Comparison of ENCODE assay signal across 13 cellular contexts in the genomic region with DNA sequence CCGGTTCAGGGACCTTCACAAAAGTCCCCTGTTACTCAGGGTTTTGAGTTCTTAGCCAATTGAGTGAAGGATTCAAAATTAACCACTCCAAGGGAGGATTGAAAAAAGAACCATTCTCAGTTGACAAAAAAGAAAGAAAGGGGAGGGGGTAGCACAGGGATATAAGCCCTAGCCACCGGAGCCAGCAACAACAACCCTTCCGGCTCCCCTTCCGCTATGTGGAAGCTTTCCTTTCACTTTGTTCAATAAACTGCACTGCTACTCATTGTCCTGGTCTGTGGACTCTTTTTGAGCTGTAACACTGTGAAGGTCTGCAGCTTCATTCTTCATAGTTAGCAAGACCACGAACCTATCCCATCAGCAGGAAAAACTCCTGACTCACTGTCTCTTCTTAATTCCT.
DNase-seq lines count a peak whose midpoint lies in the region; ATAC-seq and TF ChIP-seq lines count a peak whose summit lies in the region.
"Had no signal": no experiment of that assay in that cellular context is flagged by ENCODE, and none has a peak within 500 bp of the region (broad histone marks: within the 10 kb centered on the region; RNA-seq: fewer than 3 reads in every experiment).

No MANE protein-coding gene starts in this region.

- H3K4me3 Mint-ChIP-seq in H9, result no peak overlapping the region
- H3K4me3 Mint-ChIP-seq in WTC11, result no peak overlapping the region
- H3K4me3 Mint-ChIP-seq: CD4-positive, CD25-positive, alpha-beta regulatory T cell had no signal

- no peak for TF ChIP-seq CTCF in H9 (conservative IDR thresholded peaks at IDR 0.05)
- no peak for TF ChIP-seq CTCF in WTC11 (IDR thresholded peaks at IDR 0.05)

- no peaks in the 10 kb centered on the region for H3K79me1 ChIP-seq in H9 (ENCODE audit: insufficient read depth, low read depth, low read length, poor library complexity, severe bottlenecking)
- no peaks in the 10 kb centered on the region for H3K79me1 ChIP-seq in neuronal stem cell (ENCODE audit: low read depth, low read length)

- no peaks in the 10 kb centered on the region for H3K79me2 ChIP-seq in H9 (ENCODE audit: insufficient read depth, low read length)
- no peaks in the 10 kb centered on the region for H3K79me2 ChIP-seq in GM23248 (ENCODE audit: insufficient read depth)

- H2BK12ac ChIP-seq in H9 (ENCODE audit: insufficient read length, low read depth, low read length) (no peak overlapping the region), neuronal stem cell (ENCODE audit: low read length) (no peak overlapping the region)

- H3T11ph ChIP-seq in H9 (ENCODE audit: low read length), result no peak overlapping the region

- H3K23me2 ChIP-seq in H9 (ENCODE audit: insufficient read length, low read depth, low read length, poor library complexity, severe bottlenecking), result no peaks in the 10 kb centered on the region

- H2BK5ac ChIP-seq in H9 (ENCODE audit: insufficient read length, low read length), result no peak overlapping the region
- no peak overlapping the region for H2BK5ac ChIP-seq in neuronal stem cell (ENCODE audit: low read length)

- no peak overlapping the region for H3K4me2 ChIP-seq in H9 (ENCODE audit: insufficient read depth, insufficient read length, low read length)
- H3K4me2 ChIP-seq in neuronal stem cell (ENCODE audit: insufficient read depth, low read length, poor library complexity, severe bottlenecking), result no peak overlapping the region
- no peak overlapping the region for H3K4me2 ChIP-seq in GM23248 (ENCODE audit: unreplicated experiment)
- H3K4me2 ChIP-seq: BLaER1 treated with 17β-estradiol and CSF1 and Interleukin-3, amounts not matched to agents 10 nM and 100 nM had no signal

- no peak overlapping the region for H3K4me3 ChIP-seq in iPS DF 6.9 (ENCODE audit: low read length)
- no peak overlapping the region for H3K4me3 ChIP-seq in neuronal stem cell (ENCODE audit: low read length in 2 of 2)
- no peak overlapping the region for H3K4me3 ChIP-seq in GM23248
- H3K4me3 ChIP-seq: BLaER1 treated with 17β-estradiol and CSF1 and Interleukin-3, amounts not matched to agents 10 nM and 100 nM; K562 had no signal

- H3K36me3 ChIP-seq in iPS DF 6.9 (ENCODE audit: control insufficient read depth, insufficient read depth, low read length) (no peaks in the 10 kb centered on the region; the same call in 1 of the 2 replicates), neuronal stem cell (replicated peaks in 1 of 2; ENCODE audit: control insufficient read depth in 2 of 2, insufficient read depth in 2 of 2, low read length in 2 of 2) (no peaks in the 10 kb centered on the region), GM23248 (ENCODE audit: low read depth) (no peaks in the 10 kb centered on the region)
- H3K36me3 ChIP-seq: BLaER1 treated with 17β-estradiol and CSF1 and Interleukin-3, amounts not matched to agents 10 nM and 100 nM had no signal

- H3K27ac ChIP-seq in H9 (ENCODE audit: insufficient read length, low read depth, low read length) (peak overlapping the region; percentile 0), iPS DF 6.9 (ENCODE audit: low read length) (peak overlapping the region; percentile 70), neuronal stem cell (replicated peaks; ENCODE audit: low read length) (no peak overlapping the region), GM23248 (no peak overlapping the region)
- H3K27ac ChIP-seq: BLaER1 treated with 17β-estradiol and CSF1 and Interleukin-3, amounts not matched to agents 10 nM and 100 nM had no signal

- H3F3A ChIP-seq in GM23248 (ENCODE audit: insufficient read depth), result no peaks in the 10 kb centered on the region

- CTCF ChIA-PET in WTC11 (lab: Charles Lee), result no interaction called here

- H2AK5ac ChIP-seq in H9 (ENCODE audit: insufficient read length, low read length) (no peak overlapping the region), neuronal stem cell (ENCODE audit: low read depth, low read length) (no peak overlapping the region)

- H3K56ac ChIP-seq in H9 (ENCODE audit: insufficient read length, low read depth, low read length), result no peak overlapping the region

- no peak overlapping the region for H4K5ac ChIP-seq in H9 (ENCODE audit: insufficient read length, low read depth, low read length)

- peak; percentile 62 for DNase-seq in H9
- no peak for DNase-seq in WTC11 (ENCODE audit: low spot score)
- DNase-seq in iPS DF 6.9 (ENCODE audit: low read depth, low spot score), result no peak
- no peak for DNase-seq in neuronal stem cell (ENCODE audit: low spot score)
- no peak for DNase-seq in GM23248
- no peak for DNase-seq in NCI-H1930 (lab: John Stamatoyannopoulos, UW)
- DNase-seq: ACHN; Calu3; CD4-positive, CD25-positive, alpha-beta regulatory T cell; DMS 273 treated with DMSO at 0.1 percent for 48 hours had no signal

- H3K9me3 ChIP-seq in H9 (ENCODE audit: control insufficient read depth, low read depth, low read length) (no peaks in the 10 kb centered on the region), iPS DF 6.9 (ENCODE audit: control insufficient read depth, insufficient read depth, low read length) (no peaks in the 10 kb centered on the region), neuronal stem cell (replicated peaks in 1 of 2; ENCODE audit: control insufficient read depth in 2 of 2, insufficient read depth in 1 of 2, low read depth in 1 of 2, low read length in 2 of 2) (no peaks in the 10 kb centered on the region), GM23248 (ENCODE audit: low read depth) (no peaks in the 10 kb centered on the region)
- H3K9me3 ChIP-seq: BLaER1 treated with 17β-estradiol and CSF1 and Interleukin-3, amounts not matched to agents 10 nM and 100 nM had no signal

- H3K4ac ChIP-seq in H9 (ENCODE audit: low read depth, low read length) (no peak overlapping the region), neuronal stem cell (ENCODE audit: low read length) (no peak overlapping the region)

- no CpG with 5 or more reads among the region's 5 CpGs for WGBS in H9 (ENCODE audit: extremely low coverage, insufficient read length, low lambda C conversion rate)
- no CpG with 5 or more reads among the region's 5 CpGs for WGBS in iPS DF 6.9 (ENCODE audit: insufficient coverage, insufficient read length)
- no CpG with 5 or more reads among the region's 5 CpGs for WGBS in neuronal stem cell (ENCODE audit: extremely low coverage in 2 of 2, insufficient read length in 2 of 2, insufficient replicate concordance in 1 of 2), 2 donors
- 42 to 43% methylated on average over 5 of the region's 5 CpGs for WGBS in GM23248 (ENCODE audit: low coverage in 1 of 2, low lambda C conversion rate in 2 of 2, missing lambda C conversion rate in 2 of 2), 2 experiments

- peak overlapping the region; percentile 74 to 93 (median 85); a peak in 6 of 7 replicates for H3K27ac Mint-ChIP-seq in H9
- H3K27ac Mint-ChIP-seq in WTC11, result peak overlapping the region; percentile 84
- H3K27ac Mint-ChIP-seq: CD4-positive, CD25-positive, alpha-beta regulatory T cell had no signal

- H2BK120ac ChIP-seq in H9 (ENCODE audit: low read depth, low read length, poor library complexity, severe bottlenecking), result no peak overlapping the region
- H2BK120ac ChIP-seq in neuronal stem cell (ENCODE audit: low read depth, low read length), result no peak overlapping the region

- H2AFZ ChIP-seq in H9 (ENCODE audit: low read length) (no peak overlapping the region), neuronal stem cell (ENCODE audit: low read length) (peak overlapping the region; percentile 15), GM23248 (no peak overlapping the region)

- H4K8ac ChIP-seq in H9 (replicated peaks; ENCODE audit: insufficient read length, low read depth, low read length) (no peak overlapping the region), neuronal stem cell (ENCODE audit: low read depth, low read length) (no peak overlapping the region)

- peaks cover 0 to 20% (median 18%) of the 10 kb centered on the region in 3 experiments; a peak in 5 of 7 replicates for H3K36me3 Mint-ChIP-seq in H9 (ENCODE audit: insufficient read depth in 1 of 3, low read depth in 3 of 3)
- peaks cover 30% of the 10 kb centered on the region for H3K36me3 Mint-ChIP-seq in WTC11
- H3K36me3 Mint-ChIP-seq: CD4-positive, CD25-positive, alpha-beta regulatory T cell had no signal

- H3K9ac ChIP-seq in H9 (ENCODE audit: extremely low read depth, insufficient read length, low read length), result no peak overlapping the region
- H3K9ac ChIP-seq in neuronal stem cell (ENCODE audit: low read depth, low read length, poor library complexity), result no peak overlapping the region
- H3K9ac ChIP-seq in GM23248, result no peak overlapping the region
- H3K9ac ChIP-seq: BLaER1 treated with 17β-estradiol and CSF1 and Interleukin-3, amounts not matched to agents 10 nM and 100 nM had no signal

- no peaks in the 10 kb centered on the region for H3K9me2 ChIP-seq in GM23248 (ENCODE audit: insufficient read depth)

- H3K23ac ChIP-seq in H9 (ENCODE audit: insufficient read length, low read depth, low read length) (no peak overlapping the region), neuronal stem cell (ENCODE audit: low read depth, low read length, poor library complexity) (no peak overlapping the region)

- H2BK20ac ChIP-seq in H9 (ENCODE audit: low read depth, low read length, poor library complexity, severe bottlenecking), result no peak overlapping the region

- no peak overlapping the region for H4K91ac ChIP-seq in H9 (ENCODE audit: insufficient read length, low read depth, low read length)
- no peak overlapping the region for H4K91ac ChIP-seq in neuronal stem cell (ENCODE audit: low read depth, low read length, poor library complexity)

- in situ Hi-C loops in GM23248 (cut with MboI), result no loop called here

- H3K27me3 Mint-ChIP-seq in H9 (ENCODE audit: low read depth) (no peaks in the 10 kb centered on the region), WTC11 (ENCODE audit: low read depth) (no peaks in the 10 kb centered on the region)
- H3K27me3 Mint-ChIP-seq: CD4-positive, CD25-positive, alpha-beta regulatory T cell had no signal

- H3K4me1 Mint-ChIP-seq in H9 (peaks cover 56 to 62% of the 10 kb centered on the region in 2 experiments), WTC11 (peaks cover 75% of the 10 kb centered on the region)
- H3K4me1 Mint-ChIP-seq: CD4-positive, CD25-positive, alpha-beta regulatory T cell had no signal

- H2BK15ac ChIP-seq in H9 (ENCODE audit: low read depth, low read length) (no peak overlapping the region), neuronal stem cell (ENCODE audit: low read length) (no peak overlapping the region)

- POLR2A ChIA-PET in WTC11 (lab: Charles Lee), result interaction anchor here (1.0 kb wide), 1 partner anchor 69 kb away, joined by 3 read pairs; no protein-coding TSS in a partner anchor

- H3K9me3 Mint-ChIP-seq in H9 (no peaks in the 10 kb centered on the region; a peak in 1 of 5 replicates), WTC11 (no peaks in the 10 kb centered on the region)

- H3K27me3 ChIP-seq in H9 (ENCODE audit: insufficient read depth, low read length) (no peaks in the 10 kb centered on the region), iPS DF 6.9 (ENCODE audit: control insufficient read depth, insufficient read depth, low read length) (no peaks in the 10 kb centered on the region), neuronal stem cell (ENCODE audit: control insufficient read depth in 3 of 3, insufficient read depth in 3 of 3, low read depth in 1 of 3, low read length in 3 of 3) (no peaks in the 10 kb centered on the region), GM23248 (replicated peaks; ENCODE audit: insufficient read depth) (no peaks in the 10 kb centered on the region)
- H3K27me3 ChIP-seq: BLaER1 treated with 17β-estradiol and CSF1 and Interleukin-3, amounts not matched to agents 10 nM and 100 nM had no signal

- H3K18ac ChIP-seq in H9 (ENCODE audit: insufficient read length, low read depth, low read length), result no peak overlapping the region
- no peak overlapping the region for H3K18ac ChIP-seq in neuronal stem cell (ENCODE audit: low read length)

- H4K20me1 ChIP-seq in H9 (ENCODE audit: control insufficient read depth, insufficient read depth, insufficient read length) (no peaks in the 10 kb centered on the region), GM23248 (ENCODE audit: insufficient read depth) (no peaks in the 10 kb centered on the region)
- H4K20me1 ChIP-seq: BLaER1 treated with 17β-estradiol and CSF1 and Interleukin-3, amounts not matched to agents 10 nM and 100 nM had no signal

- H3K4me1 ChIP-seq in H9 (ENCODE audit: insufficient read depth, low read length) (no peaks in the 10 kb centered on the region; the same call in 1 of the 2 replicates), iPS DF 6.9 (ENCODE audit: control insufficient read depth, insufficient read depth, low read length) (no peaks in the 10 kb centered on the region), neuronal stem cell (ENCODE audit: control insufficient read depth in 2 of 2, insufficient read depth in 1 of 2, low read depth in 1 of 2, low read length in 2 of 2) (no peaks in the 10 kb centered on the region), GM23248 (ENCODE audit: insufficient read depth) (no peaks in the 10 kb centered on the region)
- H3K4me1 ChIP-seq: BLaER1 treated with 17β-estradiol and CSF1 and Interleukin-3, amounts not matched to agents 10 nM and 100 nM had no signal

- ATAC-seq in WTC11, result peak; percentile 72
- no peak for ATAC-seq in HG03460 (IDR thresholded peaks at IDR 0.05; ENCODE audit: unreplicated experiment)
- ATAC-seq: K562 had no signal

- H3K14ac ChIP-seq in H9 (ENCODE audit: insufficient read depth, low read length) (no peak overlapping the region), neuronal stem cell (ENCODE audit: low read length) (no peak overlapping the region)

Comparison
In these comparisons a context has a peak if more than half of its experiments do, and no peak if none do; other contexts are left out.
1. H3K27ac ChIP-seq: peak in H9 (single experiment) and iPS DF 6.9 (single experiment); none in neuronal stem cell (single experiment) and GM23248 (single experiment).